ENCODE assay signal across 7 cellular contexts in genomic region chr17:2712300-2713043, GRCh38. TPM values are rescaled to one million over a fixed set of nuclear protein-coding genes. Genes with fewer than 3 reads are reported as not detected.
DNase-seq lines count a peak whose midpoint lies in the region; ATAC-seq lines count a peak whose summit lies in the region.

No MANE protein-coding gene starts in this region.

- H3K4me3 ChIP-seq in skeletal muscle cell (ENCODE audit: low read depth, low read length) = peak overlapping the region; percentile 76

- intact Hi-C loops in Right ventricle myocardium superior (cut with DNase I) = no loop called here

- peak; percentile 50 for DNase-seq in UCSD-AML1 (lab: John Stamatoyannopoulos, UW; ENCODE audit: unreplicated experiment)
- no peak for DNase-seq in Right ventricle myocardium superior
- DNase-seq in skeletal muscle cell (ENCODE audit: low read depth) = no peak
- no peak for DNase-seq in middle frontal gyrus (ENCODE audit: extremely low spot score, low spot score)
- no peak for DNase-seq in SW480 (ENCODE audit: low spot score)

- peak; percentile 3 for ATAC-seq in HG03066 (IDR thresholded peaks at IDR 0.05; ENCODE audit: low read depth, unreplicated experiment)
- peak; percentile 4 for ATAC-seq in Right ventricle myocardium superior (ENCODE audit: poor library complexity)
- no peak for ATAC-seq in GM18909 (IDR thresholded peaks at IDR 0.05; ENCODE audit: poor library complexity, unreplicated experiment)

RNA-seq across cellular contexts. Expression of gene CLUH, which starts 0.9 kb away (rescaled TPM):
- total RNA-seq in Right ventricle myocardium superior = 175 TPM

RNA-seq across cellular contexts. Expression of gene CCDC92B, which starts 37.0 kb away (rescaled TPM):
- 0.11 TPM for total RNA-seq in Right ventricle myocardium superior
